ENCODE assay signal across 1 cellular context in genomic region chr2:86195055-86195807, GRCh38.
TF ChIP-seq lines count a peak whose summit lies in the region.

Gene IMMT, minus strand, starts transcription at chr2:86195462. Its CDS starts 80 bp downstream, at chr2:86195382.

TF ChIP-seq in GM12878, 131 proteins besides CTCF, POLR2A, EP300 and RAD21 (continued from another document and continues in another):
- TF ChIP-seq TAF1 (IDR thresholded peaks at IDR 0.05; ENCODE audit: borderline replicate concordance, low read depth, low read length) (peak; percentile 61; the same call in 1 of the 2 replicates), GABPA (IDR thresholded peaks at IDR 0.05; ENCODE audit: low read depth) (peak; percentile 86), ZNF207 (IDR thresholded peaks at IDR 0.05; ENCODE audit: borderline replicate concordance) (peak; percentile 86; the same call in 1 of the 2 replicates), PML (IDR thresholded peaks at IDR 0.05; ENCODE audit: low read length) (peak; percentile 85), E2F8 (IDR thresholded peaks at IDR 0.05; ENCODE audit: low read depth, partially characterized antibody) (peak; percentile 49), DPF2 (IDR thresholded peaks at IDR 0.05) (peak; percentile 92), NRF1 (conservative IDR thresholded peaks at IDR 0.05; ENCODE audit: low read depth, low read length) (peak; percentile 79), FOS (IDR thresholded peaks at IDR 0.05; ENCODE audit: borderline replicate concordance, extremely low read depth, insufficient read length) (peak; percentile 21), NBN (IDR thresholded peaks at IDR 0.05) (peak; percentile 97), PKNOX1 (IDR thresholded peaks at IDR 0.05) (peak; percentile 90), RB1 (IDR thresholded peaks at IDR 0.05; ENCODE audit: borderline replicate concordance) (peak; percentile 96), NR2C1 (IDR thresholded peaks at IDR 0.05) (peak; percentile 92), CHD4 (IDR thresholded peaks at IDR 0.05) (no peak), EGR1 (IDR thresholded peaks at IDR 0.05; ENCODE audit: borderline replicate concordance in 1 of 2, low read depth in 2 of 2, low read length in 2 of 2) (peak in 1 of 2 experiments; percentile 85; a peak in 1 of 3 replicates), CHD1 (IDR thresholded peaks at IDR 0.05; ENCODE audit: low read depth, low read length) (peak; percentile 76; the same call in 1 of the 2 replicates), SP1 (IDR thresholded peaks at IDR 0.05; ENCODE audit: low read depth, low read length) (peak; percentile 30), CHD2 (IDR thresholded peaks at IDR 0.05; ENCODE audit: borderline replicate concordance, low read depth, low read length) (no peak; the same call in 1 of the 2 replicates), ASH2L (IDR thresholded peaks at IDR 0.05; ENCODE audit: borderline replicate concordance, low read depth) (0 out of 2 replicates have a peak, but pooled peaks have one; percentile 69), BACH1 (IDR thresholded peaks at IDR 0.05; ENCODE audit: borderline replicate concordance) (peak; percentile 73), EED (IDR thresholded peaks at IDR 0.05; ENCODE audit: low read depth) (peak; percentile 47; the same call in 1 of the 2 replicates), KLF5 (IDR thresholded peaks at IDR 0.05; ENCODE audit: partially characterized antibody) (peak; percentile 15), ZNF217 (IDR thresholded peaks at IDR 0.05) (no peak), ZNF592 (IDR thresholded peaks at IDR 0.05) (no peak), SMAD1 (IDR thresholded peaks at IDR 0.05; ENCODE audit: low read depth, partially characterized antibody) (peak; percentile 49), SIN3A (IDR thresholded peaks at IDR 0.05; ENCODE audit: low read depth, low read length) (peak; percentile 77; the same call in 1 of the 2 replicates), POLR2AphosphoS2 (IDR thresholded peaks at IDR 0.05; ENCODE audit: low read depth, low read length) (peak; percentile 86; the same call in 1 of the 2 replicates), JUNB (IDR thresholded peaks at IDR 0.05) (no peak), PRDM15 (CRISPR knock-in tag; IDR thresholded peaks at IDR 0.05) (no peak), NFYA (IDR thresholded peaks at IDR 0.05; ENCODE audit: borderline replicate concordance, low read depth, low read length) (no peak), RELA (IDR thresholded peaks at IDR 0.05; ENCODE audit: borderline replicate concordance, partially characterized antibody) (no peak), ATF2 (IDR thresholded peaks at IDR 0.05; ENCODE audit: low read length) (no peak), SMAD5 (IDR thresholded peaks at IDR 0.05; ENCODE audit: low read depth) (peak; percentile 67; the same call in 1 of the 2 replicates), HDGF (IDR thresholded peaks at IDR 0.05) (0 out of 2 replicates have a peak, but pooled peaks have one; percentile 69), FOXK2 (IDR thresholded peaks at IDR 0.05) (no peak), ZBED1 (IDR thresholded peaks at IDR 0.05; ENCODE audit: borderline replicate concordance) (no peak), NR2F1 (conservative IDR thresholded peaks at IDR 0.05) (0 out of 2 replicates have a peak, but pooled peaks have one; percentile 50), LARP7 (IDR thresholded peaks at IDR 0.05) (peak; percentile 99), YY1 (IDR thresholded peaks at IDR 0.05; ENCODE audit: low read depth, low read length) (peak; percentile 27; the same call in 1 of the 2 replicates), TCF3 (IDR thresholded peaks at IDR 0.05; ENCODE audit: borderline replicate concordance, insufficient read depth, low read depth, low read length) (0 out of 2 replicates have a peak, but pooled peaks have one; percentile 58), IRF4 (IDR thresholded peaks at IDR 0.05; ENCODE audit: low read depth, low read length) (no peak), ELK1 (IDR thresholded peaks at IDR 0.05; ENCODE audit: low read depth, low read length) (peak; percentile 78), RELB (IDR thresholded peaks at IDR 0.05; ENCODE audit: low read depth) (peak; percentile 64; the same call in 1 of the 2 replicates), POLR2AphosphoS5 (IDR thresholded peaks at IDR 0.05; ENCODE audit: low read length) (peak; percentile 92), E4F1 (IDR thresholded peaks at IDR 0.05; ENCODE audit: borderline replicate concordance, partially characterized antibody) (peak; percentile 37), STAT3 (IDR thresholded peaks at IDR 0.05; ENCODE audit: low read depth, low read length) (no peak), IKZF1 (conservative IDR thresholded peaks at IDR 0.05) (peak; percentile 89)
